Comparison of ENCODE assay signal across 22 cellular contexts in the genomic region with DNA sequence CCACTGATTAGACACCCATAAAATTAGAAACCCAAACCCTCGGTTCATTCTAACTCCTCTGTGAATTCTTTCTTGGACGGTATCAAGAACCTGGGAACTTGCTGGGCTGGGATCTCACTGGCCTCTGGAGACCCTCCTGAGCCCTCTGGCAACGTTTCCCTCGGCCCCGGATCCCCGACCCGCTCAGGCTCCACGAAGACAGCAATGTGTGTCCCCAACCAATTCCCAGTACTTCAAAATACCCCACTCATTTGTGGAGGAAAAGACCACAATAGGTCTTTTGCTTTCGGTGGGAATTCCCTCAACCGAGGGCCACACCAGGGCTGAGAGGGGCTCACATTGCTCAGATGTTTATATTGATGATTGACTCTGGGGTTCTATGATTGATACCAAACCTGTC.
"Had no signal": no experiment of that assay in that cellular context is flagged by ENCODE, and none has a peak within 500 bp of the region (broad histone marks: within the 10 kb centered on the region; RNA-seq: fewer than 3 reads in every experiment).

No MANE protein-coding gene starts in this region.

- H3K4me3 Mint-ChIP-seq: activated CD4-positive, alpha-beta T cell treated with anti-CD3 and anti-CD28 coated beads for 36 hours; activated naive CD4-positive, alpha-beta T cell treated with anti-CD3 and anti-CD28 coated beads for 36 hours; activated naive CD8-positive, alpha-beta T cell treated with anti-CD3 and anti-CD28 coated beads for 36 hours; activated T-helper 1 cell treated with anti-CD3 and anti-CD28 coated beads, Interleukin-12 subunit alpha, Interleukin-12 subunit beta, Interleukin-2, Interleukin-4 antibody, amounts not matched to agents 30 ng/mL and 10 ng/mL and 1 ng/mL, durations not matched to agents 14 hours and 24 hours and 36 hours; natural killer cell treated with Interleukin-12 subunit alpha and Interleukin-12 subunit beta and Interleukin-15 and Interleukin-18, amount 100 ng/mL, for 72 hours had no signal

- H3K4me1 ChIP-seq: adrenal gland, body of pancreas, gastrocnemius medialis, left ventricle myocardium inferior, pancreas, prostate gland, tibial nerve had no signal

- H3K27ac Mint-ChIP-seq: activated CD4-positive, alpha-beta T cell treated with anti-CD3 and anti-CD28 coated beads for 36 hours; activated naive CD4-positive, alpha-beta T cell treated with anti-CD3 and anti-CD28 coated beads for 36 hours; activated naive CD8-positive, alpha-beta T cell treated with anti-CD3 and anti-CD28 coated beads for 36 hours; activated T-helper 1 cell treated with anti-CD3 and anti-CD28 coated beads, Interleukin-12 subunit alpha, Interleukin-12 subunit beta, Interleukin-2, Interleukin-4 antibody, amounts not matched to agents 30 ng/mL and 10 ng/mL and 1 ng/mL, durations not matched to agents 14 hours and 24 hours and 36 hours; natural killer cell treated with Interleukin-12 subunit alpha and Interleukin-12 subunit beta and Interleukin-15 and Interleukin-18, amount 100 ng/mL, for 72 hours had no signal

- H3K9me3 Mint-ChIP-seq: activated naive CD4-positive, alpha-beta T cell treated with anti-CD3 and anti-CD28 coated beads for 36 hours; activated naive CD8-positive, alpha-beta T cell treated with anti-CD3 and anti-CD28 coated beads for 36 hours; activated T-helper 1 cell treated with anti-CD3 and anti-CD28 coated beads, Interleukin-12 subunit alpha, Interleukin-12 subunit beta, Interleukin-2, Interleukin-4 antibody, amounts not matched to agents 30 ng/mL and 10 ng/mL and 1 ng/mL, durations not matched to agents 14 hours and 24 hours and 36 hours; natural killer cell treated with Interleukin-12 subunit alpha and Interleukin-12 subunit beta and Interleukin-15 and Interleukin-18, amount 100 ng/mL, for 72 hours had no signal

- H3K36me3 ChIP-seq: adrenal gland, gastrocnemius medialis, left ventricle myocardium inferior, pancreas, prostate gland, tibial nerve had no signal

- ATAC-seq: body of pancreas; gastrocnemius medialis; natural killer cell treated with Interleukin-12 subunit alpha and Interleukin-12 subunit beta and Interleukin-15 and Interleukin-18, amount 100 ng/mL, for 72 hours; pancreas had no signal

- H3K27me3 ChIP-seq: adrenal gland, gastrocnemius medialis, pancreas, tibial nerve had no signal

- DNase-seq: activated CD4-positive, alpha-beta T cell treated with anti-CD3 and anti-CD28 coated beads, Interleukin-2, amount 50 U/mL, for 4 hours; activated CD4-positive, CD25-positive, alpha-beta regulatory T cell; activated T-cell treated with anti-CD3 and anti-CD28 coated beads, Interleukin-2, amount 50 U/mL, for 1 hour; aorta; effector CD8-positive, alpha-beta T cell; gastrocnemius medialis; glutamatergic neuron; left ventricle myocardium inferior; retina; stimulated activated naive CD4-positive, alpha-beta T cell had no signal

- H3K4me3 ChIP-seq: adrenal gland, body of pancreas, gastrocnemius medialis, left ventricle myocardium inferior, lung, mucosa of descending colon, pancreas, prostate gland, tibial nerve had no signal

- H3K9me3 ChIP-seq: adrenal gland, body of pancreas, gastrocnemius medialis, left ventricle myocardium inferior, mucosa of descending colon, pancreas, prostate gland, tibial nerve had no signal

- H3K36me3 Mint-ChIP-seq: activated naive CD8-positive, alpha-beta T cell treated with anti-CD3 and anti-CD28 coated beads for 36 hours; natural killer cell treated with Interleukin-12 subunit alpha and Interleukin-12 subunit beta and Interleukin-15 and Interleukin-18, amount 100 ng/mL, for 72 hours had no signal

- H3K4me1 Mint-ChIP-seq: activated CD4-positive, alpha-beta T cell treated with anti-CD3 and anti-CD28 coated beads for 36 hours; activated naive CD8-positive, alpha-beta T cell treated with anti-CD3 and anti-CD28 coated beads for 36 hours had no signal

- H3K27ac ChIP-seq: adrenal gland, body of pancreas, gastrocnemius medialis, left ventricle myocardium inferior, pancreas, prostate gland, tibial nerve had no signal
